ENCODE assay signal across 8 cellular contexts in the genomic region with DNA sequence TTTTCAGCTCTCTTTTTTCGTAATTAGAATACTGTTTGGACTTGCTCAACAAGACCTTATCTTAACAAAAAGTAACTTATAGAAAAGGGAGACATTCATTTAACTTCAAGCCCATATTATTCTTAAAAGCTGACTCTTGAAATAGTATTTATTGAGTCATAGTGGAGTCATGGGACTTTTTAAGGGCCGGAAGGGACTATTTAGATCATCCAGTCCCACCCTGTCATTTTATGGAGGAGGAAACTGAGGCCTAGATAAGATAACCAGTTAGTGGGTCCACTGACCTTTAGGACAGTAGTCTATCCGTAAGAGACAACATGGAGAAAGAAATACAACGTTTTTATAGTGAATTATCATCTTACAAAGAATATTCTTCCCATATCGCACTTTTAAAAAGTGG. TPM values are rescaled to one million over a fixed set of nuclear protein-coding genes. Genes with fewer than 3 reads are reported as not detected.
A peak's percentile ranks its signal among the peaks of the same experiment; 100 is the strongest.
DNase-seq lines count a peak whose midpoint lies in the region; ATAC-seq and FAIRE-seq lines count a peak whose summit lies in the region.

No MANE protein-coding gene starts in this region.

- H3K4me2 ChIP-seq in skeletal muscle satellite cell (ENCODE audit: low read length) = peak overlapping the region; percentile 86

- H3K27ac Mint-ChIP-seq in T-helper 2 cell treated with Interferon-gamma antibody and Interleukin-4, amounts not matched to agents 5 μg/mL and 100 μg/mL, for 36 hours = peak overlapping the region; percentile 87

- H3K36me3 Mint-ChIP-seq in T-helper 2 cell treated with Interferon-gamma antibody and Interleukin-4, amounts not matched to agents 5 μg/mL and 100 μg/mL, for 36 hours (ENCODE audit: low read depth) = peaks cover 38% of the 10 kb centered on the region

- peak overlapping the region; percentile 95 for H3K4me3 Mint-ChIP-seq in T-helper 2 cell treated with Interferon-gamma antibody and Interleukin-4, amounts not matched to agents 5 μg/mL and 100 μg/mL, for 36 hours

- ATAC-seq in GM21529 (IDR thresholded peaks at IDR 0.05; ENCODE audit: unreplicated experiment) = no peak
- no peak for ATAC-seq in GM19351 (IDR thresholded peaks at IDR 0.05; ENCODE audit: unreplicated experiment)

- H3K36me3 ChIP-seq in skeletal muscle satellite cell (ENCODE audit: insufficient read depth, low read length) = peaks cover 9% of the 10 kb centered on the region

- H3K4me1 Mint-ChIP-seq in T-helper 2 cell treated with Interferon-gamma antibody and Interleukin-4, amounts not matched to agents 5 μg/mL and 100 μg/mL, for 36 hours (ENCODE audit: low read depth) = peaks cover 49% of the 10 kb centered on the region

- no peaks in the 10 kb centered on the region for H3K27me3 Mint-ChIP-seq in T-helper 2 cell treated with Interferon-gamma antibody and Interleukin-4, amounts not matched to agents 5 μg/mL and 100 μg/mL, for 36 hours (ENCODE audit: low read depth)

- no peaks in the 10 kb centered on the region for H3K9me3 Mint-ChIP-seq in T-helper 2 cell treated with Interferon-gamma antibody and Interleukin-4, amounts not matched to agents 5 μg/mL and 100 μg/mL, for 36 hours

- DNase-seq in GM18507 (ENCODE audit: extremely low spot score, insufficient read length, low read depth) (no peak), fibroblast of peridontal ligament (ENCODE audit: extremely low read depth) (peak; percentile 46), SIG-M5 (lab: John Stamatoyannopoulos, UW) (no peak)
- DNase-seq in T-helper 2 cell treated with Interferon-gamma antibody and Interleukin-4, amounts not matched to agents 5 μg/mL and 100 μg/mL, for 36 hours (ENCODE audit: low spot score) = no peak
- DNase-seq in activated CD8-positive, alpha-beta memory T cell treated with anti-CD3 and anti-CD28 coated beads, Interleukin-2, amount 50 U/mL, for 48 hours = no peak

- H3K27me3 ChIP-seq in skeletal muscle satellite cell (ENCODE audit: control insufficient read depth, insufficient read depth, low read length) = no peaks in the 10 kb centered on the region

- H3K4me1 ChIP-seq in skeletal muscle satellite cell (ENCODE audit: control insufficient read depth, insufficient read depth, low read length) = peaks cover 44% of the 10 kb centered on the region

- FAIRE-seq in GM18507 (lab: Jason Lieb, UNC) = peak; percentile 26

- H3K9ac ChIP-seq in skeletal muscle satellite cell (ENCODE audit: low read depth, low read length) = peak overlapping the region; percentile 98

- H3K9me3 ChIP-seq in skeletal muscle satellite cell (replicated peaks; ENCODE audit: low read length) = no peaks in the 10 kb centered on the region

- H3K4me3 ChIP-seq in skeletal muscle satellite cell (ENCODE audit: low read length) = peak overlapping the region; percentile 99

RNA-seq across cellular contexts. Expression of a gene that starts 1.5 kb away (rescaled TPM):
- total RNA-seq in skeletal muscle satellite cell (2012; rRNA removed) = 148 and 162 TPM in 2 replicates
